ENCODE assay signal across 24 cellular contexts in the genomic region with DNA sequence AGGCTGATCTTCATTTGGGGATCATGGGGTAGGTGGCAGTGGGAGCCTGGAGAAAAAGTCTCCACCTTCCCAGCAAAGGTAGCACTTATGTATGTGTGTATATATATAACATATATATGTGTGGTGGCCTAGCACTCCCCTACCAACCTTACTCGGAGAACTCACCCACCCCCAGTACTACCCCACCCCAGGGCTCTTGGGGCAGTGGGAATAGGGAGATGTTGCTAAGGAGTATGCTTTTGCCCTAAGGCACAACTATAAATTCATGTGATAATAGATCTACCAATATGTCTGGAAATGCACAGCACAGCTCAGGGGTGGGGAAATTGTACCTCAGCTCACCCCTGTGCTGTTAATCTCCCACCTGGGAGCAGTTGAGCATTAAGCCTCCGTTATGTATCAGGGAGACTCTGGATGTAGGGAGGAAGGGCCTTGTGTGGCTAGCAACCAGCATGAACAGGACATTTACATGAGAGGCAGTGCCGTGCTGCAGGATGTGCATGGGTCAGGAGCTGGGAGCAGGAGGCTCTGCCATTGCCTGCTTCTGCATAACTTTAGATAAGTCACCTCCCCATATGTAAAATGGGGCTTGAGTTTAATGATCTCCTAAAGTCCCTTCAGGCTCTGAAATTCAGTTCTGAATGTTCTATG. TPM values are rescaled to one million over a fixed set of nuclear protein-coding genes. Genes with fewer than 3 reads are reported as not detected.
A peak's percentile ranks its signal among the peaks of the same experiment; 100 is the strongest.
DNase-seq lines count a peak whose midpoint lies in the region; ATAC-seq, FAIRE-seq and TF ChIP-seq lines count a peak whose summit lies in the region.
"Had no signal": no experiment of that assay in that cellular context is flagged by ENCODE, and none has a peak within 500 bp of the region (broad histone marks: within the 10 kb centered on the region; RNA-seq: fewer than 3 reads in every experiment).

No MANE protein-coding gene starts in this region.

- TF ChIP-seq POLR2A in A549 (IDR thresholded peaks at IDR 0.05; ENCODE audit: low read length) (no peak), H1 (IDR thresholded peaks at IDR 0.05; ENCODE audit: control extremely low read depth in 1 of 2, low read depth in 2 of 2, low read length in 2 of 2) (no peak)

- FAIRE-seq in A549 (lab: Jason Lieb, UNC) (no peak), H1 (lab: Jason Lieb, UNC) (no peak), keratinocyte (lab: Jason Lieb, UNC) (no peak)
- FAIRE-seq: A204.1, GM12892, GM18507 had no signal

- H3K23ac ChIP-seq in H1 (ENCODE audit: insufficient read length) = no peak overlapping the region

- H3K9me3 ChIP-seq in A549 (peaks cover 2% of the 10 kb centered on the region; the same call in 1 of the 3 replicates), Karpas-422 (ENCODE audit: low read length) (no peaks in the 10 kb centered on the region), H1 (ENCODE audit: insufficient read depth in 2 of 2, low read depth in 1 of 2, low read length in 1 of 2) (no peaks in the 10 kb centered on the region; a peak in 1 of 4 replicates), keratinocyte (ENCODE audit: control insufficient read depth, low read depth, low read length) (no peaks in the 10 kb centered on the region)
- H3K9me3 ChIP-seq: Caco-2, SK-N-SH had no signal

- no peak overlapping the region for H2BK5ac ChIP-seq in H1 (ENCODE audit: low read depth, low read length)

- H4K20me1 ChIP-seq in Karpas-422 (ENCODE audit: insufficient read depth, low read depth, low read length) (no peaks in the 10 kb centered on the region), H1 (replicated peaks in 1 of 2; ENCODE audit: control insufficient read depth in 1 of 2, insufficient read depth in 2 of 2, low read length in 2 of 2) (no peaks in the 10 kb centered on the region), keratinocyte (ENCODE audit: control insufficient read depth, extremely low read depth, insufficient read depth, low read length) (no peaks in the 10 kb centered on the region)

- no peak overlapping the region for H4K5ac ChIP-seq in H1 (ENCODE audit: insufficient read length, low read depth, low read length)

- H3K4me1 ChIP-seq in A549 = peaks cover 11% of the 10 kb centered on the region
- no peaks in the 10 kb centered on the region for H3K4me1 ChIP-seq in Karpas-422 (ENCODE audit: low read length)
- 0 out of 7 replicates have a peak, but pooled peaks cover 0 to 3% (median 0%) of the 10 kb centered on the region in 4 experiments for H3K4me1 ChIP-seq in H1 (replicated peaks in 1 of 4; ENCODE audit: control insufficient read depth in 3 of 4, insufficient read depth in 4 of 4, low read length in 3 of 4)
- H3K4me1 ChIP-seq in keratinocyte (ENCODE audit: control insufficient read depth, extremely low read depth, insufficient read depth, low read length) = peaks cover 6% of the 10 kb centered on the region
- H3K4me1 ChIP-seq: Caco-2 had no signal

- H2AFZ ChIP-seq in Karpas-422 (ENCODE audit: low read length) = no peak overlapping the region
- H2AFZ ChIP-seq in H1 (ENCODE audit: low read length) = 0 out of 2 replicates have a peak overlapping the region, but pooled peaks have one; percentile 29
- no peak overlapping the region for H2AFZ ChIP-seq in keratinocyte (ENCODE audit: control insufficient read depth, low read length)

- no peak overlapping the region for H3K4ac ChIP-seq in H1 (replicated peaks; ENCODE audit: insufficient read length, low read depth, low read length)

- no peaks in the 10 kb centered on the region for H3K9me1 ChIP-seq in keratinocyte (ENCODE audit: control insufficient read depth, extremely low read depth, insufficient read depth, low read length)

- H3K56ac ChIP-seq in H1 (replicated peaks; ENCODE audit: insufficient read length, low read depth, low read length) = no peak overlapping the region

- H3K36me3 ChIP-seq in Karpas-422 (ENCODE audit: insufficient read depth, low read length) (no peaks in the 10 kb centered on the region), H1 (ENCODE audit: control insufficient read depth in 2 of 4, insufficient read depth in 4 of 4, low read length in 3 of 4) (no peaks in the 10 kb centered on the region), keratinocyte (ENCODE audit: control insufficient read depth in 2 of 2, extremely low read depth in 1 of 2, insufficient read depth in 2 of 2, low read length in 2 of 2) (no peaks in the 10 kb centered on the region)
- H3K36me3 ChIP-seq: MG63 had no signal

- H2BK120ac ChIP-seq in H1 (replicated peaks; ENCODE audit: low read depth, low read length) = no peak overlapping the region

- dilution Hi-C loops in keratinocyte (cut with MboI; ENCODE audit: extremely low pct_ligation_motif_present, low sequenced_read_pairs) = no loop called here

- CTCF ChIA-PET in A549 (lab: Yijun Ruan, JAX) = interaction anchor here (0.6 to 1.0 kb wide), 2 partner anchors 99 to 119 kb away, joined by 3 read pairs; no protein-coding TSS in a partner anchor
- CTCF ChIA-PET in H1 (lab: Charles Lee; ENCODE audit: partially characterized antibody) = no interaction called here

- no peak overlapping the region for H4K8ac ChIP-seq in H1 (ENCODE audit: extremely low read depth, insufficient read depth, low read length)

- H3K27ac ChIP-seq in A549 (no peak overlapping the region), Karpas-422 (ENCODE audit: low read length) (no peak overlapping the region), H1 (ENCODE audit: low read depth, low read length) (no peak overlapping the region), keratinocyte (ENCODE audit: control insufficient read depth, insufficient read depth, low read length) (peak overlapping the region; percentile 5)
- H3K27ac ChIP-seq: HL-60 had no signal

- 92% methylated on average over 3 of the region's 3 CpGs for WGBS in A549 (ENCODE audit: missing lambda C conversion rate)
- WGBS in H1 (ENCODE audit: extremely low coverage in 1 of 2, insufficient coverage in 1 of 2, insufficient read length in 1 of 2, insufficient replicate concordance in 2 of 2, low coverage in 1 of 2, low lambda C conversion rate in 2 of 2, missing lambda C conversion rate in 1 of 2), 2 experiments = 78% methylated on average over 3 of the region's 3 CpGs; no CpG with 5 or more reads in 1 of the 2 experiments

- no peak for TF ChIP-seq CTCF in A549 (IDR thresholded peaks at IDR 0.05)
- no peak for TF ChIP-seq CTCF in H1 (IDR thresholded peaks at IDR 0.05; ENCODE audit: control extremely low read depth in 1 of 3, insufficient read depth in 1 of 3, low read depth in 1 of 3, low read length in 3 of 3)
- TF ChIP-seq CTCF in keratinocyte (optimal IDR thresholded peaks at IDR 0.05 in 1 of 3, IDR thresholded peaks at IDR 0.05 in 1 of 3, conservative IDR thresholded peaks at IDR 0.05 in 1 of 3; ENCODE audit: extremely low read depth in 1 of 3, insufficient read depth in 2 of 3, low read length in 3 of 3) = no peak

- no peak overlapping the region; the same call in 1 of the 2 replicates for H2AK5ac ChIP-seq in H1 (ENCODE audit: low read depth, low read length)

- no peaks in the 10 kb centered on the region for H3K79me1 ChIP-seq in H1 (ENCODE audit: low read depth, low read length)

- TF ChIP-seq EP300 in A549 (IDR thresholded peaks at IDR 0.05) (no peak), H1 (IDR thresholded peaks at IDR 0.05; ENCODE audit: borderline replicate concordance in 1 of 2, low read depth in 2 of 2, low read length in 2 of 2) (no peak)

- peak; percentile 24 to 38; a peak in 3 of 6 replicates for ATAC-seq in A549

- H3K18ac ChIP-seq in H1 (ENCODE audit: extremely low read depth, low read length) = no peak overlapping the region

- DNase-seq in A549 (ENCODE audit: low read depth in 1 of 2, low spot score in 1 of 2) = no peak
- DNase-seq in Karpas-422 = peak; percentile 2
- no peak for DNase-seq in H1 (ENCODE audit: low read depth in 1 of 2, low spot score in 2 of 2)
- DNase-seq in keratinocyte (ENCODE audit: low read depth, low spot score) = no peak
- DNase-seq in NCI-H2029 (lab: John Stamatoyannopoulos, UW) = no peak
- DNase-seq in NCI-H128 (lab: John Stamatoyannopoulos, UW; ENCODE audit: unreplicated experiment) = no peak
- no peak for DNase-seq in NOMO-1 treated with dmso at 0.1 percent for 144 hours (lab: John Stamatoyannopoulos, UW; ENCODE audit: unreplicated experiment)
- no peak for DNase-seq in glomerular visceral epithelial cell (ENCODE audit: extremely low spot score)
- DNase-seq: Caco-2; CD4-positive, alpha-beta T cell; H7; MG63; NCI-H1092; NCI-H146; NCI-H2081; NCI-H446 treated with DMSO at 0.1 percent for 48 hours; SHP77 treated with DMSO at 0.1 percent for 48 hours; SK-N-SH had no signal

- no peak overlapping the region for H4K91ac ChIP-seq in H1 (replicated peaks; ENCODE audit: insufficient read length, low read length)

- no peaks in the 10 kb centered on the region for H3K9me2 ChIP-seq in Karpas-422 (replicated peaks; ENCODE audit: insufficient read depth, low read length)
- H3K9me2 ChIP-seq: SK-N-SH had no signal

- no peak for TF ChIP-seq RAD21 in A549 (conservative IDR thresholded peaks at IDR 0.05 in 1 of 2, IDR thresholded peaks at IDR 0.05 in 1 of 2)
- TF ChIP-seq RAD21 in H1 (IDR thresholded peaks at IDR 0.05 in 1 of 2, conservative IDR thresholded peaks at IDR 0.05 in 1 of 2; ENCODE audit: low read depth in 2 of 2, low read length in 2 of 2) = no peak

- H3K14ac ChIP-seq in H1 (ENCODE audit: insufficient read length) = no peak overlapping the region

- H3K4me2 ChIP-seq in A549 = no peak overlapping the region; the same call in 2 of the 3 replicates
- no peak overlapping the region for H3K4me2 ChIP-seq in Karpas-422 (ENCODE audit: low read depth, low read length, poor library complexity, severe bottlenecking)
- no peak overlapping the region for H3K4me2 ChIP-seq in H1 (ENCODE audit: insufficient read depth in 1 of 2, low read depth in 2 of 2, low read length in 2 of 2)
- no peak overlapping the region for H3K4me2 ChIP-seq in keratinocyte (ENCODE audit: control insufficient read depth, extremely low read depth, insufficient read depth, low read depth, low read length)
- H3K4me2 ChIP-seq: SK-N-SH had no signal

- POLR2A ChIA-PET in A549 (lab: Yijun Ruan, JAX) = interaction anchor here (1.1 kb wide), 1 partner anchor 10 kb away, joined by 3 read pairs; no protein-coding TSS in a partner anchor
- POLR2A ChIA-PET in H1 (lab: Charles Lee; ENCODE audit: partially characterized antibody) = no interaction called here

- H2BK20ac ChIP-seq in H1 (ENCODE audit: low read length) = no peak overlapping the region

- no peak overlapping the region for H3K4me3 ChIP-seq in A549
- no peak overlapping the region for H3K4me3 ChIP-seq in Karpas-422 (ENCODE audit: low read length)
- no peak overlapping the region for H3K4me3 ChIP-seq in H1 (ENCODE audit: extremely low read depth in 1 of 4, insufficient read depth in 2 of 4, low read depth in 3 of 4, low read length in 4 of 4)
- no peak overlapping the region for H3K4me3 ChIP-seq in keratinocyte (ENCODE audit: control insufficient read depth in 2 of 3, extremely low read depth in 1 of 3, insufficient read depth in 2 of 3, low read depth in 1 of 3, low read length in 3 of 3)
- H3K4me3 ChIP-seq: MG63 had no signal

- no peak overlapping the region for H2BK12ac ChIP-seq in H1 (ENCODE audit: low read depth, low read length)

- no peaks in the 10 kb centered on the region for H3K79me2 ChIP-seq in Karpas-422 (ENCODE audit: low read length)
- H3K79me2 ChIP-seq in H1 (ENCODE audit: control insufficient read depth in 1 of 2, insufficient read depth in 2 of 2, low read length in 2 of 2) = no peaks in the 10 kb centered on the region
- H3K79me2 ChIP-seq in keratinocyte (ENCODE audit: control insufficient read depth, insufficient read depth, low read length) = no peaks in the 10 kb centered on the region

- no peak overlapping the region for H2BK15ac ChIP-seq in H1 (ENCODE audit: low read length)

- H3K27me3 ChIP-seq in Karpas-422 (ENCODE audit: low read length) (no peaks in the 10 kb centered on the region), H1 (replicated peaks in 1 of 4; ENCODE audit: control insufficient read depth in 3 of 4, extremely low read depth in 1 of 4, insufficient read depth in 3 of 4, low read length in 3 of 4) (peaks cover 0 to 1% (median 0%) of the 10 kb centered on the region in 4 experiments; a peak in 1 of 7 replicates), keratinocyte (ENCODE audit: control insufficient read depth, extremely low read depth, insufficient read depth, low read length) (no peaks in the 10 kb centered on the region)
- H3K27me3 ChIP-seq: MG63 had no signal

- H3K9ac ChIP-seq in Karpas-422 (ENCODE audit: low read length) (no peak overlapping the region), H1 (replicated peaks in 1 of 4; ENCODE audit: extremely low read depth in 1 of 4, low read depth in 3 of 4, low read length in 3 of 4) (no peak overlapping the region), keratinocyte (ENCODE audit: control insufficient read depth, extremely low read depth, insufficient read depth, low read length) (no peak overlapping the region)
- H3K9ac ChIP-seq: SK-N-SH had no signal

- H3K23me2 ChIP-seq in H1 (ENCODE audit: low read depth, low read length) = no peaks in the 10 kb centered on the region

RNA-seq across cellular contexts. Expression of a gene that starts 57.3 kb away (rescaled TPM):
- polyA plus RNA-seq in A549 (2011; rRNA removed) (0.42 TPM in 1 of 2 replicates, not detected in the other), A549 (2017; fragmentation: RNase III; extraction: RNeasy Plus Mini Kit Qiagen cat#74134 plus additional on column Dnase treatment) (0.15 to 0.34 TPM in 2 of 3 replicates, not detected in the other), H1 (2011; rRNA removed) (not detected in 2 replicates), keratinocyte (0.10 to 0.16 TPM (median 0.10 TPM) in 3 replicates)
- polyA plus RNA-seq in A549 (2012; cell fraction: cytosol; rRNA removed) = 0.05 TPM in 2 replicates
- 0.40 and 4.8 TPM in 2 replicates for polyA plus RNA-seq in A549 (2012; cell fraction: nucleus; rRNA removed)
- not detected in 2 replicates for polyA minus RNA-seq in A549 (2011; rRNA and poly(A)+ RNA removed)
- not detected in 2 replicates for total RNA-seq in Karpas-422 (2014; rRNA removed; shearing (Covaris generic); ENCODE audit: low replicate concordance)
- total RNA-seq in H1 (2021; fragmentation: NEBNext Ultra II Directional; extraction: Animal tissue kit (Norgen Biotek cat#: 25700)) = not detected in 2 replicates
- polyA plus RNA-seq in H1 (2011; cell fraction: cytosol; rRNA removed) = not detected
- polyA plus RNA-seq in H1 (2011; cell fraction: nucleus; rRNA removed) = not detected
- not detected in 4 replicates for polyA plus RNA-seq in H1 (2012, experiment 1 of 2)
- not detected for polyA plus RNA-seq in H1 (2012, experiment 2 of 2)
- polyA plus RNA-seq in H1 (2013, experiment 1 of 2) = not detected
- not detected for polyA plus RNA-seq in H1 (2013, experiment 2 of 2)
- polyA minus RNA-seq in H1 (2011; rRNA and poly(A)+ RNA removed) = not detected in 2 replicates
- polyA minus RNA-seq in H1 (2011; cell fraction: cytosol; rRNA and poly(A)+ RNA removed) = not detected
- polyA minus RNA-seq in H1 (2011; cell fraction: nucleus; rRNA and poly(A)+ RNA removed) = 1.7 TPM
- not detected for polyA plus RNA-seq in keratinocyte (2011; ENCODE audit: low read depth)
- polyA plus RNA-seq in keratinocyte (2011; cell fraction: cytosol; rRNA removed) = not detected in 2 replicates
- 0.36 TPM in 1 of 2 replicates, not detected in the other for polyA plus RNA-seq in keratinocyte (2011; cell fraction: nucleus; rRNA removed)
- 0.18 TPM in 1 of 2 replicates, not detected in the other for polyA plus RNA-seq in keratinocyte (2012; ENCODE audit: low replicate concordance)
- not detected in 3 replicates for polyA minus RNA-seq in keratinocyte
- polyA minus RNA-seq in keratinocyte (2011; cell fraction: cytosol; rRNA and poly(A)+ RNA removed) = not detected
- polyA minus RNA-seq in keratinocyte (2011; cell fraction: nucleus; rRNA and poly(A)+ RNA removed) = 1.2 TPM in 1 of 2 replicates, not detected in the other
- total RNA-seq: Caco-2, H7, RPMI7951 had no signal
- polyA plus RNA-seq: BJ had no signal
